Comparison of ENCODE assay signal across 1 cellular context in the genomic region with DNA sequence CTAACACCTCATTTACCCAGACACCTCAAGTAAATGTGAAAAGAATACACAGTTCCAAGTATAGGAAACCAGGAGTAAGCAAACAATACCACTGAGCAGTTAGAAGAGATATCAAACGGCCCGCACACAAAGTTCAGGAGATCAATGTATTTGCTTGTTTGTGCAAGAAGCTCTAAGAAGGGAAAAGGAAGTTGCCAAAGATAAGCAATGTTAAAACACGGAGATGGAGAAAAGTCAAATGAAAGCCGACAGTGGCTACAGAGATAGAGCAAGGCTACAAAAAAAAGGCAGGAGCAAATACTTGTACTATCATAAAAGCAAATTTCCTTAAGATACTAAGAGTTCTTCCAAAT.
TF ChIP-seq lines count a peak whose summit lies in the region.

No MANE protein-coding gene starts in this region.

TF ChIP-seq in K562, 482 proteins besides CTCF, POLR2A, EP300 and RAD21:
- TF ChIP-seq ARID1B (IDR thresholded peaks at IDR 0.05) (peak; percentile 18; the same call in 1 of the 2 replicates), ATF1 (CRISPR knock-in tag; IDR thresholded peaks at IDR 0.05) (no peak), ATF1 (tag; IDR thresholded peaks at IDR 0.05) (no peak), TARDBP (IDR thresholded peaks at IDR 0.05) (no peak), SRF (CRISPR knock-in tag; IDR thresholded peaks at IDR 0.05) (no peak), JUN (IDR thresholded peaks at IDR 0.05; ENCODE audit: borderline replicate concordance, low read depth, low read length) (no peak), JUN (CRISPR knock-in tag; IDR thresholded peaks at IDR 0.05; ENCODE audit: borderline replicate concordance) (no peak), POLR2AphosphoS2 (IDR thresholded peaks at IDR 0.05; ENCODE audit: low read length) (no peak), HMG20B (CRISPR knock-in tag; IDR thresholded peaks at IDR 0.05) (no peak), NR2C1 (IDR thresholded peaks at IDR 0.05) (no peak), NR2C1 (tag; IDR thresholded peaks at IDR 0.05) (no peak), CBFA2T3 (IDR thresholded peaks at IDR 0.05) (peak; percentile 23; the same call in 1 of the 2 replicates), HNRNPK (IDR thresholded peaks at IDR 0.05; ENCODE audit: low read depth, low read length, poor library complexity, severe bottlenecking) (no peak), HNRNPUL1 (IDR thresholded peaks at IDR 0.05; ENCODE audit: low read length) (no peak), SMARCB1 (IDR thresholded peaks at IDR 0.05; ENCODE audit: insufficient read length, low read depth) (no peak)
- TF ChIP-seq, protein P1, sequence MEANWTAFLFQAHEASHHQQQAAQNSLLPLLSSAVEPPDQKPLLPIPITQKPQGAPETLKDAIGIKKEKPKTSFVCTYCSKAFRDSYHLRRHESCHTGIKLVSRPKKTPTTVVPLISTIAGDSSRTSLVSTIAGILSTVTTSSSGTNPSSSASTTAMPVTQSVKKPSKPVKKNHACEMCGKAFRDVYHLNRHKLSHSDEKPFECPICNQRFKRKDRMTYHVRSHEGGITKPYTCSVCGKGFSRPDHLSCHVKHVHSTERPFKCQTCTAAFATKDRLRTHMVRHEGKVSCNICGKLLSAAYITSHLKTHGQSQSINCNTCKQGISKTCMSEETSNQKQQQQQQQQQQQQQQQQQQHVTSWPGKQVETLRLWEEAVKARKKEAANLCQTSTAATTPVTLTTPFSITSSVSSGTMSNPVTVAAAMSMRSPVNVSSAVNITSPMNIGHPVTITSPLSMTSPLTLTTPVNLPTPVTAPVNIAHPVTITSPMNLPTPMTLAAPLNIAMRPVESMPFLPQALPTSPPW (CRISPR knock-in tag; IDR thresholded peaks at IDR 0.05), result no peak
